In the genomic region with DNA sequence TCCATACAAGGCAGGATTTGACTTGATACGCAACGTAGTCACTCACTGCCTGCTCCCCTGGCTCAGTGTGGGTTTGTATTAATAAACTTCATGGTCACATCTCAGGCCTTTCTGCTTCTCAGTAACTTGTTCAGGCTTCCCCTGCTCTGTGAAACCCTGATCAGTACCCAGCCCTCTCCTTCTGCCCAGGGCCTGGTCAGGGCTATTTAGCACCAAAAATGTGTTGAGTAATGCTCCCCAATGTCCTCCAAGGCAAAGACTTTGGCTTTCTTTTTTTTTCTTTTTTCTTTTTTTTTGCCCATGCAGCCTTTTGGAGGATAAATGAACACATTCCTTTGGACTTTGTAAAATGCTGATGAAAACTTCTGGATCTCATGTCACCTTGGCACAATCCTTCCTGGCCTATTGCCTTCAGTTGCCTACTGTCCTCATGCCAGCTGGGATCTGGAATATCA, we compare ENCODE assay signal across 20 cellular contexts.
DNase-seq lines count a peak whose midpoint lies in the region; ATAC-seq and TF ChIP-seq lines count a peak whose summit lies in the region.
"Had no signal": no experiment of that assay in that cellular context is flagged by ENCODE, and none has a peak within 500 bp of the region (broad histone marks: within the 10 kb centered on the region; RNA-seq: fewer than 3 reads in every experiment).

No MANE protein-coding gene starts in this region.

- H4K20me1 ChIP-seq in IMR-90 (ENCODE audit: insufficient read depth, low read length): no peaks in the 10 kb centered on the region

- no peak overlapping the region for H2BK120ac ChIP-seq in IMR-90 (ENCODE audit: low read depth, low read length)

- in situ Hi-C loops in IMR-90 (cut with MboI; ENCODE audit: low sequenced_read_pairs): loop anchor here (25.0 kb wide), 1 partner anchor 401 kb away; a partner anchor contains a TSS

- TF ChIP-seq RAD21 in IMR-90 (IDR thresholded peaks at IDR 0.05; ENCODE audit: low read length): no peak

- no peak overlapping the region for H3K14ac ChIP-seq in IMR-90 (replicated peaks; ENCODE audit: low read depth, low read length)

- H2AK5ac ChIP-seq in IMR-90 (ENCODE audit: low read depth, low read length): no peak overlapping the region

- no peak overlapping the region; the same call in 1 of the 2 replicates for H3K4me2 ChIP-seq in IMR-90 (ENCODE audit: low read depth, low read length)

- intact Hi-C loops in IMR-90 (cut with micrococcal nuclease): no loop called here
- intact Hi-C loops in sciatic nerve (cut with DNase I): no loop called here

- H4K5ac ChIP-seq in IMR-90 (ENCODE audit: low read depth, low read length): peak overlapping the region; percentile 25; the same call in 1 of the 2 replicates

- H3K9me3 ChIP-seq in IMR-90 (ENCODE audit: control insufficient read depth, insufficient read depth, low read length): no peaks in the 10 kb centered on the region
- H3K9me3 ChIP-seq: Caco-2, SJCRH30 had no signal

- no peaks in the 10 kb centered on the region; the same call in 1 of the 2 replicates for H3K9me1 ChIP-seq in IMR-90 (ENCODE audit: insufficient read depth, low read length)

- CTCF ChIA-PET in IMR-90 (lab: Yijun Ruan, JAX): no interaction called here

- H3K9ac ChIP-seq in IMR-90 (ENCODE audit: low read depth, low read length): no peak overlapping the region; the same call in 1 of the 2 replicates

- no CpG with 5 or more reads among the region's 2 CpGs for WGBS in IMR-90 (ENCODE audit: extremely low coverage in 2 of 2, insufficient read length in 1 of 2), 2 experiments

- peaks cover 5% of the 10 kb centered on the region; the same call in 1 of the 2 replicates for H3K4me1 ChIP-seq in IMR-90 (ENCODE audit: control insufficient read depth, insufficient read depth, low read length)
- H3K4me1 ChIP-seq: Caco-2, SJCRH30 had no signal

- no peak overlapping the region for H3K4me3 ChIP-seq in IMR-90 (ENCODE audit: insufficient read depth, low read depth, low read length)
- H3K4me3 ChIP-seq: SJCRH30 had no signal

- BruUV-seq in IMR-90 (replicated peaks; lab: Mats Ljungman, UMichigan): no TSS peak

- no peak overlapping the region for H2AK9ac ChIP-seq in IMR-90 (replicated peaks; ENCODE audit: low read depth, low read length, poor library complexity)

- peak overlapping the region; percentile 57; the same call in 1 of the 2 replicates for H3K18ac ChIP-seq in IMR-90 (ENCODE audit: low read depth, low read length)

- H2AFZ ChIP-seq in IMR-90 (replicated peaks; ENCODE audit: low read length, poor library complexity): peak overlapping the region; percentile 9

- no peak for TF ChIP-seq POLR2A in IMR-90 (IDR thresholded peaks at IDR 0.05; ENCODE audit: low read depth, low read length)

- POLR2A ChIA-PET in IMR-90 (lab: Charles Lee; ENCODE audit: unreplicated experiment): no interaction called here

- no peak overlapping the region for H3K23ac ChIP-seq in IMR-90 (ENCODE audit: low read depth, low read length)

- no peaks in the 10 kb centered on the region for H3K27me3 ChIP-seq in IMR-90 (ENCODE audit: control insufficient read depth, insufficient read depth, low read length)
- H3K27me3 ChIP-seq: SJCRH30 had no signal

- 0 out of 2 replicates have a peak overlapping the region, but pooled peaks have one; percentile 32 for H4K91ac ChIP-seq in IMR-90 (ENCODE audit: insufficient read depth, low read depth, low read length)

- no peak overlapping the region for H2BK15ac ChIP-seq in IMR-90 (ENCODE audit: low read depth, low read length)

- no peak overlapping the region for H2BK5ac ChIP-seq in IMR-90 (ENCODE audit: low read depth, low read length, poor library complexity, severe bottlenecking)

- dilution Hi-C loops in IMR-90 (cut with HindIII; ENCODE audit: low sequenced_read_pairs, unreplicated experiment): no loop called here

- no peak overlapping the region for H3K4ac ChIP-seq in IMR-90 (ENCODE audit: low read depth, low read length)

- no peak for TF ChIP-seq CTCF in IMR-90 (conservative IDR thresholded peaks at IDR 0.05; ENCODE audit: low read depth, low read length)

- no peak overlapping the region for H3K56ac ChIP-seq in IMR-90 (ENCODE audit: extremely low read depth, insufficient read depth, low read length)

- H3K79me1 ChIP-seq in IMR-90 (ENCODE audit: low read depth in 1 of 2, low read length in 2 of 2): no peaks in the 10 kb centered on the region

- H3K36me3 ChIP-seq in IMR-90 (ENCODE audit: control insufficient read depth, insufficient read depth, low read length): no peaks in the 10 kb centered on the region
- H3K36me3 ChIP-seq: SJCRH30 had no signal

- no peak overlapping the region for H2BK20ac ChIP-seq in IMR-90 (ENCODE audit: low read depth, low read length)

- peak overlapping the region; percentile 4; the same call in 1 of the 2 replicates for H3K27ac ChIP-seq in IMR-90 (ENCODE audit: insufficient read depth, low read length)
- H3K27ac ChIP-seq: SJCRH30 had no signal

- H4K8ac ChIP-seq in IMR-90 (ENCODE audit: low read depth in 2 of 2, low read length in 2 of 2): no peak overlapping the region

- ATAC-seq in IMR-90 (ENCODE audit: low read depth): peak; percentile 57; the same call in 1 of the 2 replicates
- peak; percentile 62 for ATAC-seq in sciatic nerve

- DNase-seq in AG20443 (ENCODE audit: low spot score) (peak; percentile 50), IMR-90 (no peak), fibroblast of gingiva (ENCODE audit: low read depth) (peak; percentile 95), sciatic nerve (ENCODE audit: low spot score) (no peak), RKO (ENCODE audit: low spot score) (no peak), kidney tubule cell (ENCODE audit: low spot score) (no peak), NCI-H446 treated with DMSO at 0.1 percent for 48 hours (lab: John Stamatoyannopoulos, UW) (no peak)
- DNase-seq in activated CD8-positive, alpha-beta memory T cell treated with anti-CD3 and anti-CD28 coated beads, Interleukin-2, amount 50 U/mL, for 4 hours: no peak
- DNase-seq: Caco-2; CD4-positive, CD25-positive, alpha-beta regulatory T cell; EL; H7; MM.1S; NCI-H1105; NCI-H1694; NCI-H345; NCI-H69; NK-92 treated with Interleukin-12 subunit alpha and Interleukin-12 subunit beta, amount 100 ng/mL, for 24 hours; RPMI8226; SJCRH30 had no signal

TF ChIP-seq in IMR-90, 13 proteins besides CTCF, POLR2A, EP300 and RAD21:
- TF ChIP-seq, protein P1, sequence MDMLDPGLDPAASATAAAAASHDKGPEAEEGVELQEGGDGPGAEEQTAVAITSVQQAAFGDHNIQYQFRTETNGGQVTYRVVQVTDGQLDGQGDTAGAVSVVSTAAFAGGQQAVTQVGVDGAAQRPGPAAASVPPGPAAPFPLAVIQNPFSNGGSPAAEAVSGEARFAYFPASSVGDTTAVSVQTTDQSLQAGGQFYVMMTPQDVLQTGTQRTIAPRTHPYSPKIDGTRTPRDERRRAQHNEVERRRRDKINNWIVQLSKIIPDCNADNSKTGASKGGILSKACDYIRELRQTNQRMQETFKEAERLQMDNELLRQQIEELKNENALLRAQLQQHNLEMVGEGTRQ (IDR thresholded peaks at IDR 0.05; ENCODE audit: low read depth, low read length): no peak
- TF ChIP-seq RCOR1 (IDR thresholded peaks at IDR 0.05; ENCODE audit: insufficient replicate concordance, low read length) (no peak), MXI1 (IDR thresholded peaks at IDR 0.05; ENCODE audit: borderline replicate concordance, low read depth, low read length) (no peak), FOS (IDR thresholded peaks at IDR 0.05; ENCODE audit: low read depth, low read length) (no peak), RFX5 (IDR thresholded peaks at IDR 0.05; ENCODE audit: low read depth, low read length) (no peak), BHLHE40 (IDR thresholded peaks at IDR 0.05; ENCODE audit: low read depth, low read length) (no peak), MAFK (IDR thresholded peaks at IDR 0.05; ENCODE audit: low read depth, low read length) (no peak), NFE2L2 (IDR thresholded peaks at IDR 0.05; ENCODE audit: low read depth, low read length) (no peak), CHD1 (IDR thresholded peaks at IDR 0.05; ENCODE audit: low read depth, low read length) (no peak)
- TF ChIP-seq, protein P2, sequence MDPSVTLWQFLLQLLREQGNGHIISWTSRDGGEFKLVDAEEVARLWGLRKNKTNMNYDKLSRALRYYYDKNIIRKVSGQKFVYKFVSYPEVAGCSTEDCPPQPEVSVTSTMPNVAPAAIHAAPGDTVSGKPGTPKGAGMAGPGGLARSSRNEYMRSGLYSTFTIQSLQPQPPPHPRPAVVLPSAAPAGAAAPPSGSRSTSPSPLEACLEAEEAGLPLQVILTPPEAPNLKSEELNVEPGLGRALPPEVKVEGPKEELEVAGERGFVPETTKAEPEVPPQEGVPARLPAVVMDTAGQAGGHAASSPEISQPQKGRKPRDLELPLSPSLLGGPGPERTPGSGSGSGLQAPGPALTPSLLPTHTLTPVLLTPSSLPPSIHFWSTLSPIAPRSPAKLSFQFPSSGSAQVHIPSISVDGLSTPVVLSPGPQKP (IDR thresholded peaks at IDR 0.05; ENCODE audit: borderline replicate concordance, low read depth, low read length): no peak

Comparison
In these comparisons a context has a peak if more than half of its experiments do, and no peak if none do; other contexts are left out.
1. DNase-seq: peak in AG20443 (single experiment) and fibroblast of gingiva (single experiment); none in IMR-90 (single experiment), sciatic nerve (single experiment), RKO (single experiment), kidney tubule cell (single experiment), activated CD8-positive, alpha-beta memory T cell treated with anti-CD3 and anti-CD28 coated beads, Interleukin-2, amount 50 U/mL, for 4 hours (single experiment) and NCI-H446 treated with DMSO at 0.1 percent for 48 hours (single experiment).